ENCODE assay signal across 22 cellular contexts in genomic region chr11:115279831-115280761, GRCh38.
DNase-seq lines count a peak whose midpoint lies in the region; ATAC-seq and TF ChIP-seq lines count a peak whose summit lies in the region.
"Had no signal": no experiment of that assay in that cellular context is flagged by ENCODE, and none has a peak within 500 bp of the region (broad histone marks: within the 10 kb centered on the region; RNA-seq: fewer than 3 reads in every experiment).

No MANE protein-coding gene starts in this region.

- H3K27ac ChIP-seq in duodenal mucosa (ENCODE audit: low read depth, low read length) = no peak overlapping the region
- H3K27ac ChIP-seq: esophagus squamous epithelium, KMS-11, right atrium auricular region, upper lobe of left lung had no signal

- no peaks in the 10 kb centered on the region for H3K27me3 Mint-ChIP-seq in mesothelial cell of epicardium (ENCODE audit: low read depth)
- H3K27me3 Mint-ChIP-seq: activated naive CD8-positive, alpha-beta T cell treated with anti-CD3 and anti-CD28 coated beads for 36 hours had no signal

- H3K9ac ChIP-seq in duodenal mucosa (ENCODE audit: low read depth in 1 of 2, low read length in 2 of 2) = no peak overlapping the region
- H3K9ac ChIP-seq: KMS-11 had no signal

- no peaks in the 10 kb centered on the region for H3K9me3 Mint-ChIP-seq in mesothelial cell of epicardium
- H3K9me3 Mint-ChIP-seq: T-helper 2 cell treated with Interferon-gamma antibody and Interleukin-4, amounts not matched to agents 5 μg/mL and 100 μg/mL, for 36 hours had no signal

- H3K27ac Mint-ChIP-seq in mesothelial cell of epicardium = peak overlapping the region; percentile 81
- H3K27ac Mint-ChIP-seq: activated naive CD8-positive, alpha-beta T cell treated with anti-CD3 and anti-CD28 coated beads for 36 hours; CD14-positive monocyte; T-helper 2 cell treated with Interferon-gamma antibody and Interleukin-4, amounts not matched to agents 5 μg/mL and 100 μg/mL, for 36 hours had no signal

- peaks cover 48% of the 10 kb centered on the region for H3K4me1 Mint-ChIP-seq in mesothelial cell of epicardium
- H3K4me1 Mint-ChIP-seq: activated naive CD8-positive, alpha-beta T cell treated with anti-CD3 and anti-CD28 coated beads for 36 hours; CD14-positive monocyte had no signal

- peaks cover 9 to 22% of the 10 kb centered on the region in 2 donors for H3K4me1 ChIP-seq in duodenal mucosa (ENCODE audit: control insufficient read depth in 1 of 2, insufficient read depth in 2 of 2, low read length in 2 of 2)
- H3K4me1 ChIP-seq: esophagus squamous epithelium, upper lobe of left lung had no signal

- ATAC-seq in HG03460 (IDR thresholded peaks at IDR 0.05; ENCODE audit: unreplicated experiment) (no peak), HG03196 (IDR thresholded peaks at IDR 0.05; ENCODE audit: unreplicated experiment) (no peak), omental fat pad (ENCODE audit: low FRiP score) (no peak)
- ATAC-seq: stimulated activated naive CD8-positive, alpha-beta T cell treated with anti-CD3 and anti-CD28 coated beads, Interleukin-15, Interleukin-2, amounts not matched to agents 100 U/mL and 50 U/mL, for 24 hours had no signal

- no peaks in the 10 kb centered on the region for H3K9me3 ChIP-seq in duodenal mucosa (ENCODE audit: control insufficient read depth in 1 of 2, low read length in 2 of 2)
- H3K9me3 ChIP-seq: esophagus squamous epithelium, right atrium auricular region, upper lobe of left lung had no signal

- H3K36me3 ChIP-seq in duodenal mucosa (ENCODE audit: control insufficient read depth in 1 of 2, insufficient read depth in 2 of 2, low read length in 2 of 2) = no peaks in the 10 kb centered on the region
- H3K36me3 ChIP-seq: esophagus squamous epithelium, right atrium auricular region, upper lobe of left lung had no signal

- TF ChIP-seq CTCF in mesothelial cell of epicardium (IDR thresholded peaks at IDR 0.05; ENCODE audit: unreplicated experiment) (no peak), omental fat pad (IDR thresholded peaks at IDR 0.05) (no peak)

- H3K4me3 Mint-ChIP-seq in mesothelial cell of epicardium = no peak overlapping the region
- H3K4me3 Mint-ChIP-seq: activated naive CD8-positive, alpha-beta T cell treated with anti-CD3 and anti-CD28 coated beads for 36 hours; CD14-positive monocyte; T-helper 2 cell treated with Interferon-gamma antibody and Interleukin-4, amounts not matched to agents 5 μg/mL and 100 μg/mL, for 36 hours had no signal

- peak overlapping the region; percentile 6 to 21 for H3K4me3 ChIP-seq in duodenal mucosa (ENCODE audit: low read depth in 1 of 2, low read length in 2 of 2)
- H3K4me3 ChIP-seq: dorsolateral prefrontal cortex, esophagus squamous epithelium, right atrium auricular region, upper lobe of left lung had no signal

- H3K36me3 Mint-ChIP-seq in mesothelial cell of epicardium = no peaks in the 10 kb centered on the region
- H3K36me3 Mint-ChIP-seq: activated naive CD8-positive, alpha-beta T cell treated with anti-CD3 and anti-CD28 coated beads for 36 hours; CD14-positive monocyte had no signal

- H3K27me3 ChIP-seq in duodenal mucosa (ENCODE audit: control insufficient read depth in 1 of 2, insufficient read depth in 2 of 2, low read length in 2 of 2) = no peaks in the 10 kb centered on the region
- H3K27me3 ChIP-seq: dorsolateral prefrontal cortex, esophagus squamous epithelium, right atrium auricular region, upper lobe of left lung had no signal

- DNase-seq in AG08396 (ENCODE audit: low spot score) (peak; percentile 20), NCI-H226 (peak; percentile 9), mesothelial cell of epicardium (ENCODE audit: low spot score in 2 of 2, unreplicated experiment in 2 of 2) (no peak), germinal center (ENCODE audit: low spot score) (no peak), omental fat pad (ENCODE audit: low spot score) (no peak)
- DNase-seq: activated CD4-positive, CD25-positive, alpha-beta regulatory T cell; activated CD8-positive, alpha-beta memory T cell treated with anti-CD3 and anti-CD28 coated beads for 24 hours; activated naive CD8-positive, alpha-beta T cell treated with anti-CD3 and anti-CD28 coated beads for 36 hours; dorsolateral prefrontal cortex; esophagus squamous epithelium; kidney; NCI-H1092 treated with DMSO at 0.1 percent for 48 hours; NCI-H69; stimulated activated naive CD8-positive, alpha-beta T cell treated with anti-CD3 and anti-CD28 coated beads, Interleukin-15, Interleukin-2, amounts not matched to agents 100 U/mL and 50 U/mL, for 24 hours; upper lobe of left lung had no signal

Comparison
In these comparisons a context has a peak if more than half of its experiments do, and no peak if none do; other contexts are left out.
1. DNase-seq: peak in AG08396 (single experiment) and NCI-H226 (single experiment); none in mesothelial cell of epicardium (0 of 2), germinal center (single experiment) and omental fat pad (single experiment).